ENCODE assay signal across 10 cellular contexts in genomic region chr1:202133989-202134388, GRCh38. TPM values are rescaled to one million over a fixed set of nuclear protein-coding genes. Genes with fewer than 3 reads are reported as not detected.
"Had no signal": no experiment of that assay in that cellular context is flagged by ENCODE, and none has a peak within 500 bp of the region (broad histone marks: within the 10 kb centered on the region; RNA-seq: fewer than 3 reads in every experiment).

No MANE protein-coding gene starts in this region.

- DNase-seq: activated B cell treated with CpG ODN at 0.5 μM for 24 hours; activated CD4-positive, alpha-beta T cell treated with anti-CD3 and anti-CD28 coated beads, Interleukin-2, amount 10 ng/mL, durations not matched to agents 24 days and 14 days; activated naive CD4-positive, alpha-beta T cell treated with anti-CD3 and anti-CD28 coated beads for 36 hours; hippocampal formation; occipital lobe; SHP77; stimulated activated CD4-positive, alpha-beta T cell treated with anti-CD3 and anti-CD28 coated beads, Interleukin-12 subunit alpha, Interleukin-12 subunit beta, amount 100 ng/mL, for 4 hours; stimulated activated naive CD4-positive, alpha-beta T cell treated with Interleukin-2 at 50 U/mL for 16 hours had no signal

RNA-seq across cellular contexts. Expression of gene GPR37L1, which starts 11.3 kb away (rescaled TPM):
- total RNA-seq: activated B cell treated with CpG ODN at 0.5 μM for 24 hours; activated CD4-positive, alpha-beta T cell treated with anti-CD3 and anti-CD28 coated beads, Interleukin-2, amount 10 ng/mL, durations not matched to agents 24 days and 14 days; activated naive CD4-positive, alpha-beta T cell treated with anti-CD3 and anti-CD28 coated beads for 36 hours had no signal

RNA-seq across cellular contexts. Expression of gene PTPN7, which starts 26.4 kb away (rescaled TPM):
- total RNA-seq: lung microvascular endothelial cell had no signal

RNA-seq across cellular contexts. Expression of gene LGR6, which starts 59.6 kb away (rescaled TPM):
- total RNA-seq: activated B cell treated with CpG ODN at 0.5 μM for 24 hours; activated CD4-positive, alpha-beta T cell treated with anti-CD3 and anti-CD28 coated beads, Interleukin-2, amount 10 ng/mL, durations not matched to agents 24 days and 14 days; glomerular endothelial cell; lung microvascular endothelial cell had no signal
